In genomic region chr2:3237501-3237889, GRCh38 we compare ENCODE assay signal across 22 cellular contexts.
DNase-seq lines count a peak whose midpoint lies in the region; ATAC-seq lines count a peak whose summit lies in the region.
"Had no signal": no experiment of that assay in that cellular context is flagged by ENCODE, and none has a peak within 500 bp of the region (broad histone marks: within the 10 kb centered on the region; RNA-seq: fewer than 3 reads in every experiment).

No MANE protein-coding gene starts in this region.

- no peak overlapping the region for H3K4me3 ChIP-seq in MG63
- H3K4me3 ChIP-seq: A549, GM23338 had no signal

- no peaks in the 10 kb centered on the region for H3K9me3 Mint-ChIP-seq in activated CD8-positive, alpha-beta memory T cell treated with anti-CD3 and anti-CD28 coated beads, Interleukin-2, amount 10 ng/mL, durations not matched to agents 7 days and 5 days (ENCODE audit: low read depth)
- H3K9me3 Mint-ChIP-seq in stimulated activated naive B cell treated with anti-CD40 and anti-IgM and Interleukin-4, amounts not matched to agents 10 μg/mL and 1 μg/mL and 100 μg/mL, for 72 hours, result peaks cover 2 to 3% of the 10 kb centered on the region in 2 donors
- H3K9me3 Mint-ChIP-seq in activated T-cell treated with anti-CD3 and anti-CD28 coated beads, Interleukin-2, amount 50 U/mL, for 24 hours, result no peaks in the 10 kb centered on the region
- H3K9me3 Mint-ChIP-seq: CD4-positive, alpha-beta memory T cell; GM23338 had no signal

- H3K9me3 ChIP-seq in T-helper 17 cell (ENCODE audit: control insufficient read depth, low read length, poor library complexity, severe bottlenecking) (no peaks in the 10 kb centered on the region), MG63 (no peaks in the 10 kb centered on the region)
- H3K9me3 ChIP-seq: A549, Caco-2 had no signal

- no peak for ATAC-seq in activated CD8-positive, alpha-beta memory T cell treated with anti-CD3 and anti-CD28 coated beads, Interleukin-2, amount 10 ng/mL, durations not matched to agents 7 days and 5 days
- ATAC-seq in T-helper 17 cell, result no peak
- no peak for ATAC-seq in stimulated activated naive B cell treated with anti-CD40 and anti-IgM and Interleukin-4, amounts not matched to agents 10 μg/mL and 1 μg/mL and 100 μg/mL, for 72 hours (replicated peaks)
- ATAC-seq: A549, GM23338, HCT116 had no signal

- H3K4me1 Mint-ChIP-seq in activated CD8-positive, alpha-beta memory T cell treated with anti-CD3 and anti-CD28 coated beads, Interleukin-2, amount 10 ng/mL, durations not matched to agents 7 days and 5 days, result peaks cover 24% of the 10 kb centered on the region
- H3K4me1 Mint-ChIP-seq in T-helper 17 cell, result peaks cover 18% of the 10 kb centered on the region
- peaks cover 25% of the 10 kb centered on the region in 2 donors for H3K4me1 Mint-ChIP-seq in stimulated activated naive B cell treated with anti-CD40 and anti-IgM and Interleukin-4, amounts not matched to agents 10 μg/mL and 1 μg/mL and 100 μg/mL, for 72 hours
- H3K4me1 Mint-ChIP-seq in activated T-cell treated with anti-CD3 and anti-CD28 coated beads, Interleukin-2, amount 50 U/mL, for 24 hours (ENCODE audit: low read depth), result peaks cover 34% of the 10 kb centered on the region
- H3K4me1 Mint-ChIP-seq: GM23338 had no signal

- H3K27me3 ChIP-seq in MG63, result no peaks in the 10 kb centered on the region

- no peak overlapping the region for H3K27ac Mint-ChIP-seq in activated CD8-positive, alpha-beta memory T cell treated with anti-CD3 and anti-CD28 coated beads, Interleukin-2, amount 10 ng/mL, durations not matched to agents 7 days and 5 days
- H3K27ac Mint-ChIP-seq in T-helper 17 cell, result peak overlapping the region; percentile 72
- H3K27ac Mint-ChIP-seq in stimulated activated naive B cell treated with anti-CD40 and anti-IgM and Interleukin-4, amounts not matched to agents 10 μg/mL and 1 μg/mL and 100 μg/mL, for 72 hours, result peak overlapping the region; percentile 54
- H3K27ac Mint-ChIP-seq in activated T-cell treated with anti-CD3 and anti-CD28 coated beads, Interleukin-2, amount 50 U/mL, for 24 hours, result no peak overlapping the region
- H3K27ac Mint-ChIP-seq: B cell, GM23338 had no signal

- H3K36me3 ChIP-seq in MG63, result no peaks in the 10 kb centered on the region

- H3K36me3 Mint-ChIP-seq in activated CD8-positive, alpha-beta memory T cell treated with anti-CD3 and anti-CD28 coated beads, Interleukin-2, amount 10 ng/mL, durations not matched to agents 7 days and 5 days, result peaks cover 11% of the 10 kb centered on the region
- H3K36me3 Mint-ChIP-seq in T-helper 17 cell (ENCODE audit: low read depth), result peaks cover 8% of the 10 kb centered on the region
- H3K36me3 Mint-ChIP-seq in stimulated activated naive B cell treated with anti-CD40 and anti-IgM and Interleukin-4, amounts not matched to agents 10 μg/mL and 1 μg/mL and 100 μg/mL, for 72 hours, result peaks cover 47 to 70% of the 10 kb centered on the region in 2 donors
- peaks cover 58% of the 10 kb centered on the region for H3K36me3 Mint-ChIP-seq in activated T-cell treated with anti-CD3 and anti-CD28 coated beads, Interleukin-2, amount 50 U/mL, for 24 hours (ENCODE audit: low read depth)

- CTCF ChIA-PET in activated CD8-positive, alpha-beta memory T cell treated with anti-CD3 and anti-CD28 coated beads, Interleukin-2, amount 10 ng/mL, durations not matched to agents 7 days and 5 days (lab: Charles Lee), result no interaction called here

- no peaks in the 10 kb centered on the region for H3K27me3 Mint-ChIP-seq in activated CD8-positive, alpha-beta memory T cell treated with anti-CD3 and anti-CD28 coated beads, Interleukin-2, amount 10 ng/mL, durations not matched to agents 7 days and 5 days
- H3K27me3 Mint-ChIP-seq in T-helper 17 cell, result no peaks in the 10 kb centered on the region
- H3K27me3 Mint-ChIP-seq in stimulated activated naive B cell treated with anti-CD40 and anti-IgM and Interleukin-4, amounts not matched to agents 10 μg/mL and 1 μg/mL and 100 μg/mL, for 72 hours, result no peaks in the 10 kb centered on the region
- H3K27me3 Mint-ChIP-seq in activated T-cell treated with anti-CD3 and anti-CD28 coated beads, Interleukin-2, amount 50 U/mL, for 24 hours, result no peaks in the 10 kb centered on the region
- H3K27me3 Mint-ChIP-seq: B cell; CD4-positive, alpha-beta memory T cell had no signal

- peak; percentile 51 for DNase-seq in activated CD8-positive, alpha-beta memory T cell treated with anti-CD3 and anti-CD28 coated beads for 24 hours
- no peak for DNase-seq in activated CD8-positive, alpha-beta memory T cell treated with anti-CD3 and anti-CD28 coated beads, Interleukin-2, amount 10 ng/mL, durations not matched to agents 7 days and 5 days
- no peak for DNase-seq in T-helper 17 cell
- DNase-seq in islet precursor cell, result peak; percentile 29
- DNase-seq in stimulated activated naive B cell treated with anti-CD40 and anti-IgM and Interleukin-4, amounts not matched to agents 10 μg/mL and 1 μg/mL and 100 μg/mL, for 72 hours, result no peak
- DNase-seq in activated T-cell treated with anti-CD3 and anti-CD28 coated beads, Interleukin-2, amount 50 U/mL, for 24 hours, result no peak
- no peak for DNase-seq in MG63
- DNase-seq: Caco-2; CD4-positive, alpha-beta memory T cell; DMS 273 treated with DMSO at 0.1 percent for 48 hours; DMS79 treated with DMSO at 0.1 percent for 48 hours; KBM-7; NCI-H1092 treated with DMSO at 0.1 percent for 48 hours; NCI-H1436 treated with DMSO at 0.1 percent for 48 hours; NCI-H2029; NCI-H2227 treated with DMSO at 0.1 percent for 48 hours; NCI-H510A; NK-92 treated with Interleukin-12 subunit alpha and Interleukin-12 subunit beta, amount 100 ng/mL, for 24 hours had no signal

- no peak overlapping the region for H3K4me3 Mint-ChIP-seq in activated CD8-positive, alpha-beta memory T cell treated with anti-CD3 and anti-CD28 coated beads, Interleukin-2, amount 10 ng/mL, durations not matched to agents 7 days and 5 days
- no peak overlapping the region for H3K4me3 Mint-ChIP-seq in T-helper 17 cell
- H3K4me3 Mint-ChIP-seq in stimulated activated naive B cell treated with anti-CD40 and anti-IgM and Interleukin-4, amounts not matched to agents 10 μg/mL and 1 μg/mL and 100 μg/mL, for 72 hours, result no peak overlapping the region
- no peak overlapping the region for H3K4me3 Mint-ChIP-seq in activated T-cell treated with anti-CD3 and anti-CD28 coated beads, Interleukin-2, amount 50 U/mL, for 24 hours
- H3K4me3 Mint-ChIP-seq: B cell, GM23338 had no signal

Comparison
In these comparisons a context has a peak if more than half of its experiments do, and no peak if none do; other contexts are left out.
1. DNase-seq: peak in activated CD8-positive, alpha-beta memory T cell treated with anti-CD3 and anti-CD28 coated beads for 24 hours (single experiment) and islet precursor cell (single experiment); none in activated CD8-positive, alpha-beta memory T cell treated with anti-CD3 and anti-CD28 coated beads, Interleukin-2, amount 10 ng/mL, durations not matched to agents 7 days and 5 days (single experiment), T-helper 17 cell (0 of 3), stimulated activated naive B cell treated with anti-CD40 and anti-IgM and Interleukin-4, amounts not matched to agents 10 μg/mL and 1 μg/mL and 100 μg/mL, for 72 hours (single experiment), activated T-cell treated with anti-CD3 and anti-CD28 coated beads, Interleukin-2, amount 50 U/mL, for 24 hours (single experiment) and MG63 (single experiment).
2. H3K27ac Mint-ChIP-seq: peak in T-helper 17 cell (single experiment) and stimulated activated naive B cell treated with anti-CD40 and anti-IgM and Interleukin-4, amounts not matched to agents 10 μg/mL and 1 μg/mL and 100 μg/mL, for 72 hours (single experiment); none in activated CD8-positive, alpha-beta memory T cell treated with anti-CD3 and anti-CD28 coated beads, Interleukin-2, amount 10 ng/mL, durations not matched to agents 7 days and 5 days (single experiment) and activated T-cell treated with anti-CD3 and anti-CD28 coated beads, Interleukin-2, amount 50 U/mL, for 24 hours (single experiment).